Comparison of ENCODE assay signal across 9 cellular contexts in genomic region chr17:40433551-40434384, GRCh38. TPM values are rescaled to one million over a fixed set of nuclear protein-coding genes. Genes with fewer than 3 reads are reported as not detected.
DNase-seq lines count a peak whose midpoint lies in the region; ATAC-seq and TF ChIP-seq lines count a peak whose summit lies in the region.
"Had no signal": no experiment of that assay in that cellular context is flagged by ENCODE, and none has a peak within 500 bp of the region (broad histone marks: within the 10 kb centered on the region; RNA-seq: fewer than 3 reads in every experiment).

No MANE protein-coding gene starts in this region.

- CTCF ChIA-PET in Panc1 (lab: Charles Lee): interaction anchor here (0.6 to 1.1 kb wide), 2 partner anchors 16 to 75 kb away, joined by 3 read pairs; partner anchors contain the start of gene TOP2A

- peak; percentile 78 for TF ChIP-seq CTCF in Panc1 (IDR thresholded peaks at IDR 0.05)
- TF ChIP-seq CTCF in gastrocnemius medialis (IDR thresholded peaks at IDR 0.05 in 4 of 5, conservative IDR thresholded peaks at IDR 0.05 in 1 of 5): peak in 4 of 5 experiments; percentile 12 to 44 (median 24)

- no peak overlapping the region for H3K27ac ChIP-seq in Panc1 (ENCODE audit: low read length)
- H3K27ac ChIP-seq in esophagus (ENCODE audit: low read depth in 2 of 2, low read length in 1 of 2): peak overlapping the region; percentile 17 to 66
- peak overlapping the region in 1 of 4 donors; percentile 12 for H3K27ac ChIP-seq in gastrocnemius medialis
- H3K27ac ChIP-seq: neutrophil had no signal

- POLR2A ChIA-PET in Panc1 (lab: Charles Lee): no interaction called here

- H3K4me3 Mint-ChIP-seq in activated CD4-positive, alpha-beta T cell treated with anti-CD3 and anti-CD28 coated beads, Interleukin-2, amount 10 ng/mL, durations not matched to agents 24 days and 14 days: no peak overlapping the region

- peak; percentile 81 for ATAC-seq in Panc1
- ATAC-seq in gastrocnemius medialis: no peak
- no peak for ATAC-seq in HG02798 (IDR thresholded peaks at IDR 0.05; ENCODE audit: poor library complexity, unreplicated experiment)
- ATAC-seq in HG02973 (IDR thresholded peaks at IDR 0.05; ENCODE audit: unreplicated experiment): no peak
- ATAC-seq in HG02885 (IDR thresholded peaks at IDR 0.05; ENCODE audit: poor library complexity, unreplicated experiment): no peak

- H3K36me3 ChIP-seq in Panc1 (ENCODE audit: control insufficient read depth, insufficient read depth, low read length) (no peaks in the 10 kb centered on the region), esophagus (ENCODE audit: control insufficient read depth in 2 of 2, insufficient read depth in 2 of 2, low read length in 1 of 2) (no peaks in the 10 kb centered on the region), gastrocnemius medialis (no peaks in the 10 kb centered on the region)
- H3K36me3 ChIP-seq: neutrophil had no signal

- H3K9me3 Mint-ChIP-seq in activated CD4-positive, alpha-beta T cell treated with anti-CD3 and anti-CD28 coated beads, Interleukin-2, amount 10 ng/mL, durations not matched to agents 24 days and 14 days: no peaks in the 10 kb centered on the region

- no peak for TF ChIP-seq POLR2A in gastrocnemius medialis (IDR thresholded peaks at IDR 0.05)

- BruUV-seq in Panc1 (replicated peaks; lab: Mats Ljungman, UMichigan): no TSS peak

- no peaks in the 10 kb centered on the region for H3K4me1 ChIP-seq in Panc1 (ENCODE audit: control insufficient read depth, insufficient read depth, low read length)
- H3K4me1 ChIP-seq in esophagus (ENCODE audit: control insufficient read depth in 2 of 2, insufficient read depth in 2 of 2, low read length in 1 of 2): peaks cover 3 to 7% of the 10 kb centered on the region in 2 donors
- peaks cover 0 to 8% of the 10 kb centered on the region in 2 donors for H3K4me1 ChIP-seq in gastrocnemius medialis

- intact Hi-C loops in activated CD4-positive, alpha-beta T cell treated with anti-CD3 and anti-CD28 coated beads, Interleukin-2, amount 10 ng/mL, durations not matched to agents 24 days and 14 days (cut with micrococcal nuclease): no loop called here
- intact Hi-C loops in Panc1 (cut with micrococcal nuclease; ENCODE audit: unreplicated experiment): no loop called here
- intact Hi-C loops in gastrocnemius medialis (cut with DNase I; ENCODE audit: low total_unique reads): loop anchor here (5.0 kb wide), 1 partner anchor 71 kb away; the partner anchor contains the start of gene GJD3

- DNase-seq in activated CD4-positive, alpha-beta T cell treated with anti-CD3 and anti-CD28 coated beads, Interleukin-2, amount 10 ng/mL, durations not matched to agents 24 days and 14 days: peak; percentile 78
- DNase-seq in activated CD4-positive, alpha-beta T cell treated with anti-CD3 and anti-CD28 coated beads for 1 hour: no peak
- DNase-seq in Panc1 (ENCODE audit: low read depth, low spot score) (no peak), gastrocnemius medialis (no peak)

- H3K27me3 Mint-ChIP-seq in activated CD4-positive, alpha-beta T cell treated with anti-CD3 and anti-CD28 coated beads, Interleukin-2, amount 10 ng/mL, durations not matched to agents 24 days and 14 days: peaks cover 13% of the 10 kb centered on the region

- no peaks in the 10 kb centered on the region for H3K36me3 Mint-ChIP-seq in activated CD4-positive, alpha-beta T cell treated with anti-CD3 and anti-CD28 coated beads, Interleukin-2, amount 10 ng/mL, durations not matched to agents 24 days and 14 days (ENCODE audit: low read depth)

- H3K27ac Mint-ChIP-seq in activated CD4-positive, alpha-beta T cell treated with anti-CD3 and anti-CD28 coated beads, Interleukin-2, amount 10 ng/mL, durations not matched to agents 24 days and 14 days: no peak overlapping the region

- H3K27me3 ChIP-seq in Panc1 (ENCODE audit: control insufficient read depth, insufficient read depth, low read length) (no peaks in the 10 kb centered on the region), esophagus (ENCODE audit: control insufficient read depth in 1 of 2, insufficient read depth in 2 of 2, low read length in 2 of 2) (no peaks in the 10 kb centered on the region), gastrocnemius medialis (no peaks in the 10 kb centered on the region)

- in situ Hi-C loops in Panc1 (cut with HindIII; ENCODE audit: low pct_unique_long_range_greater_than_20kb, low sequenced_read_pairs) (no loop called here), gastrocnemius medialis (cut with MboI; ENCODE audit: low sequenced_read_pairs in 4 of 4) (loop anchor here in 1 of 4 donors (25.0 kb wide), 1 partner anchor 104 kb away; no protein-coding TSS in a partner anchor)

- WGBS in esophagus, 2 donors: 76 to 83% methylated on average over 6 of the region's 6 CpGs

- H3K9me3 ChIP-seq in Panc1 (ENCODE audit: control insufficient read depth, insufficient read depth, low read depth, low read length) (no peaks in the 10 kb centered on the region), esophagus (ENCODE audit: control insufficient read depth in 2 of 2, insufficient read depth in 1 of 2, low read depth in 1 of 2, low read length in 1 of 2) (no peaks in the 10 kb centered on the region), gastrocnemius medialis (no peaks in the 10 kb centered on the region)
- H3K9me3 ChIP-seq: neutrophil had no signal

- peaks cover 28% of the 10 kb centered on the region for H3K4me1 Mint-ChIP-seq in activated CD4-positive, alpha-beta T cell treated with anti-CD3 and anti-CD28 coated beads, Interleukin-2, amount 10 ng/mL, durations not matched to agents 24 days and 14 days

- H3K4me3 ChIP-seq in Panc1 (ENCODE audit: low read depth in 2 of 2, low read length in 2 of 2) (no peak overlapping the region), esophagus (ENCODE audit: low read depth in 1 of 2, low read length in 2 of 2) (no peak overlapping the region), gastrocnemius medialis (no peak overlapping the region)

RNA-seq across cellular contexts. Expression of gene IGFBP4, which starts 9.5 kb away (rescaled TPM):
- 113 and 117 TPM in 2 replicates for total RNA-seq in activated CD4-positive, alpha-beta T cell treated with anti-CD3 and anti-CD28 coated beads, Interleukin-2, amount 10 ng/mL, durations not matched to agents 24 days and 14 days
- total RNA-seq in Panc1 (2021; ENCODE audit: unreplicated experiment) (27.1 TPM), gastrocnemius medialis (10 to 100 TPM; 14.5 to 56.8 (median 36.5) TPM)
- polyA plus RNA-seq in Panc1 (2012; ENCODE audit: insufficient read length): 30.2 TPM
- polyA plus RNA-seq in esophagus: 10 to 100 TPM; 34.1 to 80.6 TPM

RNA-seq across cellular contexts. Expression of gene TOP2A, which starts 16.1 kb away (rescaled TPM):
- total RNA-seq in activated CD4-positive, alpha-beta T cell treated with anti-CD3 and anti-CD28 coated beads, Interleukin-2, amount 10 ng/mL, durations not matched to agents 24 days and 14 days: 189 and 194 TPM in 2 replicates
- total RNA-seq in Panc1 (2021; ENCODE audit: unreplicated experiment) (230 TPM), gastrocnemius medialis (1 to 10 TPM in 2 of 4 donors, under 1 TPM in 2; 0.26 to 1.6 (median 1.0) TPM)
- 28.5 TPM for polyA plus RNA-seq in Panc1 (2012; ENCODE audit: insufficient read length)
- polyA plus RNA-seq in esophagus: 10 to 100 TPM; 18.0 to 56.0 TPM

Comparison
In these comparisons a context has a peak if more than half of its experiments do, and no peak if none do; other contexts are left out.
1. RNA of gene TOP2A, which starts 16.1 kb away (total RNA-seq): 230 TPM in Panc1 (single experiment) and 189 to 194 TPM in activated CD4-positive, alpha-beta T cell treated with anti-CD3 and anti-CD28 coated beads, Interleukin-2, amount 10 ng/mL, durations not matched to agents 24 days and 14 days; 0.26 to 1.6 TPM in gastrocnemius medialis; every median in the first group is over 10 times any median in the second.